Comparison of ENCODE assay signal across 23 cellular contexts in genomic region chr17:43337684-43338428, GRCh38.
DNase-seq lines count a peak whose midpoint lies in the region; ATAC-seq and TF ChIP-seq lines count a peak whose summit lies in the region.
"Had no signal": no experiment of that assay in that cellular context is flagged by ENCODE, and none has a peak within 500 bp of the region (broad histone marks: within the 10 kb centered on the region; RNA-seq: fewer than 3 reads in every experiment).

No MANE protein-coding gene starts in this region.

- H3K36me3 Mint-ChIP-seq in dendritic cell treated with granulocyte-macrophage colony-stimulating factor and Interleukin-4, amounts not matched to agents 40 ng/mL and 50 ng/mL, for 4 days (ENCODE audit: low read depth) = no peaks in the 10 kb centered on the region
- no peaks in the 10 kb centered on the region for H3K36me3 Mint-ChIP-seq in CD14-positive monocyte
- H3K36me3 Mint-ChIP-seq: CD8-positive, alpha-beta T cell had no signal

- H4K20me1 ChIP-seq in osteoblast (ENCODE audit: insufficient read depth, low read length) = peaks cover 12% of the 10 kb centered on the region
- H4K20me1 ChIP-seq: BLaER1 had no signal

- H3K9me3 Mint-ChIP-seq in dendritic cell treated with granulocyte-macrophage colony-stimulating factor and Interleukin-4, amounts not matched to agents 40 ng/mL and 50 ng/mL, for 4 days = no peaks in the 10 kb centered on the region
- H3K9me3 Mint-ChIP-seq in CD14-positive monocyte = no peaks in the 10 kb centered on the region
- H3K9me3 Mint-ChIP-seq: CD8-positive, alpha-beta T cell had no signal

- H3K9me3 ChIP-seq in osteoblast (ENCODE audit: low read depth, low read length) = no peaks in the 10 kb centered on the region
- H3K9me3 ChIP-seq: BLaER1, Peyer's patch had no signal

- H2AFZ ChIP-seq in osteoblast (ENCODE audit: low read length) = no peak overlapping the region

- no peak overlapping the region for H3K4me3 ChIP-seq in osteoblast (ENCODE audit: insufficient read depth, low read length)
- H3K4me3 ChIP-seq: BLaER1, Peyer's patch had no signal

- intact Hi-C loops in dendritic cell treated with granulocyte-macrophage colony-stimulating factor and Interleukin-4, amounts not matched to agents 40 ng/mL and 50 ng/mL, for 4 days (cut with micrococcal nuclease) = no loop called here
- intact Hi-C loops in cardiac septum (cut with DNase I) (loop anchor here (10.0 kb wide), 1 partner anchor 313 kb away; the partner anchor contains the start of genes RND2 and VAT1), CD14-positive monocyte (cut with micrococcal nuclease) (no loop called here)

- H3K27me3 Mint-ChIP-seq in dendritic cell treated with granulocyte-macrophage colony-stimulating factor and Interleukin-4, amounts not matched to agents 40 ng/mL and 50 ng/mL, for 4 days = peaks cover 12% of the 10 kb centered on the region
- H3K27me3 Mint-ChIP-seq in CD14-positive monocyte (ENCODE audit: low read depth in 3 of 3) = peaks cover 2 to 5% (median 5%) of the 10 kb centered on the region in 3 donors

- H3K4me1 ChIP-seq in osteoblast (ENCODE audit: insufficient read depth, low read length) = peaks cover 24% of the 10 kb centered on the region

- no peaks in the 10 kb centered on the region for H3K36me3 ChIP-seq in osteoblast (ENCODE audit: insufficient read depth, low read length)
- H3K36me3 ChIP-seq: BLaER1, Peyer's patch had no signal

- no peaks in the 10 kb centered on the region for H3K79me2 ChIP-seq in osteoblast (ENCODE audit: insufficient read depth, low read length)

- no peak overlapping the region for H3K4me3 Mint-ChIP-seq in dendritic cell treated with granulocyte-macrophage colony-stimulating factor and Interleukin-4, amounts not matched to agents 40 ng/mL and 50 ng/mL, for 4 days
- no peak overlapping the region for H3K4me3 Mint-ChIP-seq in CD14-positive monocyte
- H3K4me3 Mint-ChIP-seq: CD8-positive, alpha-beta T cell had no signal

- TF ChIP-seq CTCF in osteoblast (IDR thresholded peaks at IDR 0.05; ENCODE audit: extremely low read depth, low read depth, low read length) (no peak), CD14-positive monocyte (IDR thresholded peaks at IDR 0.05) (no peak)

- ATAC-seq in HG02885 (IDR thresholded peaks at IDR 0.05; ENCODE audit: poor library complexity, unreplicated experiment) = no peak
- ATAC-seq: CD8-positive, alpha-beta T cell had no signal

- H3K4me2 ChIP-seq in osteoblast (ENCODE audit: insufficient read depth, low read length) = no peak overlapping the region

- H3K27ac ChIP-seq in osteoblast (ENCODE audit: low read depth, low read length) = no peak overlapping the region
- H3K27ac ChIP-seq: 22Rv1, BLaER1, Peyer's patch had no signal

- H3K27me3 ChIP-seq in osteoblast (ENCODE audit: insufficient read depth, low read length) = no peaks in the 10 kb centered on the region
- H3K27me3 ChIP-seq: BLaER1, Peyer's patch had no signal

- peaks cover 41% of the 10 kb centered on the region for H3K4me1 Mint-ChIP-seq in dendritic cell treated with granulocyte-macrophage colony-stimulating factor and Interleukin-4, amounts not matched to agents 40 ng/mL and 50 ng/mL, for 4 days (ENCODE audit: low read depth)
- H3K4me1 Mint-ChIP-seq in CD14-positive monocyte = peaks cover 19% of the 10 kb centered on the region

- H3K27ac Mint-ChIP-seq in dendritic cell treated with granulocyte-macrophage colony-stimulating factor and Interleukin-4, amounts not matched to agents 40 ng/mL and 50 ng/mL, for 4 days = peak overlapping the region; percentile 16
- no peak overlapping the region for H3K27ac Mint-ChIP-seq in CD14-positive monocyte
- H3K27ac Mint-ChIP-seq: CD8-positive, alpha-beta T cell had no signal

- DNase-seq in SIG-M5 treated with dmso at 0.1 percent for 504 hours (lab: John Stamatoyannopoulos, UW; ENCODE audit: unreplicated experiment) (peak; percentile 3), SIG-M5 (lab: John Stamatoyannopoulos, UW) (no peak), osteoblast (ENCODE audit: insufficient read length, low spot score, missing footprints) (peak; percentile 17), cardiac septum (ENCODE audit: low spot score) (no peak), CD14-positive monocyte (ENCODE audit: low spot score) (no peak), cortex of kidney (lab: John Stamatoyannopoulos, UW) (no peak)
- DNase-seq: ACHN; CD8-positive, alpha-beta T cell; DND-41; GOT3; HCEC 1CT; KG1; NCI-H1105; NCI-H146; NCI-H2029 treated with DMSO at 0.1 percent for 48 hours; NCI-H345; NCI-H524 treated with DMSO at 0.1 percent for 48 hours; NCI-H82; Peyer's patch had no signal

Comparison
In these comparisons a context has a peak if more than half of its experiments do, and no peak if none do; other contexts are left out.
1. DNase-seq: peak in SIG-M5 treated with dmso at 0.1 percent for 504 hours (single experiment) and osteoblast (single experiment); none in SIG-M5 (single experiment), cardiac septum (single experiment), CD14-positive monocyte (single experiment) and cortex of kidney (single experiment).